In genomic region chr7:80783688-80784327, GRCh38 we compare ENCODE assay signal across 17 cellular contexts.
DNase-seq lines count a peak whose midpoint lies in the region; ATAC-seq and TF ChIP-seq lines count a peak whose summit lies in the region.
"Had no signal": no experiment of that assay in that cellular context is flagged by ENCODE, and none has a peak within 500 bp of the region (broad histone marks: within the 10 kb centered on the region; RNA-seq: fewer than 3 reads in every experiment).

No MANE protein-coding gene starts in this region.

- no peak overlapping the region for H3K4me3 Mint-ChIP-seq in CD8-positive, alpha-beta memory T cell
- H3K4me3 Mint-ChIP-seq: activated T-cell treated with anti-CD3 and anti-CD28 coated beads, Interleukin-2, amount 50 U/mL, for 72 hours; GM23338 had no signal

- H3K27ac ChIP-seq in heart right ventricle (peak overlapping the region in 6 of 10 donors; percentile 19 to 67 (median 46)), brain microvascular endothelial cell (peak overlapping the region; percentile 45), muscle layer of duodenum (ENCODE audit: low read length) (peak overlapping the region; percentile 33), uterus (peak overlapping the region; percentile 2 to 35)
- H3K27ac ChIP-seq in CD8-positive, alpha-beta memory T cell (ENCODE audit: low read depth, low read length) = no peak overlapping the region
- H3K27ac ChIP-seq: body of pancreas, upper lobe of left lung had no signal

- POLR2A ChIA-PET in CD8-positive, alpha-beta memory T cell (lab: Charles Lee) = no interaction called here

- peaks cover 4 to 36% (median 25%) of the 10 kb centered on the region in 9 donors for H3K4me1 ChIP-seq in heart right ventricle
- peaks cover 16 to 51% of the 10 kb centered on the region in 2 donors for H3K4me1 ChIP-seq in muscle layer of duodenum (ENCODE audit: control insufficient read depth in 1 of 2, insufficient read depth in 2 of 2, low read length in 2 of 2)
- peaks cover 0 to 5% of the 10 kb centered on the region in 2 donors for H3K4me1 ChIP-seq in uterus
- no peaks in the 10 kb centered on the region for H3K4me1 ChIP-seq in CD8-positive, alpha-beta memory T cell (ENCODE audit: insufficient read depth, low read length)
- H3K4me1 ChIP-seq: body of pancreas had no signal

- H3K27me3 Mint-ChIP-seq in CD8-positive, alpha-beta memory T cell = no peaks in the 10 kb centered on the region

- H3K27me3 ChIP-seq in heart right ventricle = no peaks in the 10 kb centered on the region
- no peaks in the 10 kb centered on the region for H3K27me3 ChIP-seq in brain microvascular endothelial cell (replicated peaks)
- no peaks in the 10 kb centered on the region for H3K27me3 ChIP-seq in muscle layer of duodenum (ENCODE audit: low read depth, low read length)
- no peaks in the 10 kb centered on the region for H3K27me3 ChIP-seq in uterus
- H3K27me3 ChIP-seq in CD8-positive, alpha-beta memory T cell (ENCODE audit: insufficient read depth, low read length, poor library complexity, severe bottlenecking) = no peaks in the 10 kb centered on the region
- H3K27me3 ChIP-seq: body of pancreas, upper lobe of left lung had no signal

- no peaks in the 10 kb centered on the region for H3K36me3 Mint-ChIP-seq in CD8-positive, alpha-beta memory T cell

- DNase-seq in heart right ventricle = no peak
- no peak for DNase-seq in left cardiac atrium
- DNase-seq in brain microvascular endothelial cell = peak; percentile 19
- DNase-seq in uterus = no peak
- no peak for DNase-seq in CD8-positive, alpha-beta memory T cell
- DNase-seq in stimulated activated CD4-positive, alpha-beta T cell treated with anti-CD3 and anti-CD28 coated beads, Interleukin-2, amount 100 ng/mL, for 24 hours = no peak
- no peak for DNase-seq in activated T-cell treated with anti-CD3 and anti-CD28 coated beads, Interleukin-2, amount 50 U/mL, for 48 hours
- DNase-seq: ACHN; activated T-cell treated with anti-CD3 and anti-CD28 coated beads, Interleukin-2, amount 50 U/mL, for 72 hours; body of pancreas; Calu3; NCI-H1436 treated with DMSO at 0.1 percent for 48 hours; upper lobe of left lung had no signal

- H3K9me3 Mint-ChIP-seq in CD8-positive, alpha-beta memory T cell = peaks cover 3 to 17% (median 11%) of the 10 kb centered on the region in 5 donors
- H3K9me3 Mint-ChIP-seq: GM23338 had no signal

- ATAC-seq in heart right ventricle = no peak
- no peak for ATAC-seq in left cardiac atrium
- ATAC-seq: activated T-cell treated with anti-CD3 and anti-CD28 coated beads, Interleukin-2, amount 50 U/mL, for 72 hours; body of pancreas; GM12878; GM23338 had no signal

- WGBS in heart right ventricle, 2 donors = 33 to 41% methylated on average over 2 of the region's 2 CpGs

- no peak for TF ChIP-seq CTCF in heart right ventricle (IDR thresholded peaks at IDR 0.05)
- TF ChIP-seq CTCF in brain microvascular endothelial cell (IDR thresholded peaks at IDR 0.05; ENCODE audit: low read depth, low read length, missing control alignments) = no peak
- no peak for TF ChIP-seq CTCF in uterus (IDR thresholded peaks at IDR 0.05)

- no peak overlapping the region for H3K27ac Mint-ChIP-seq in CD8-positive, alpha-beta memory T cell
- H3K27ac Mint-ChIP-seq: activated T-cell treated with anti-CD3 and anti-CD28 coated beads, Interleukin-2, amount 50 U/mL, for 72 hours; GM23338 had no signal

- CTCF ChIA-PET in CD8-positive, alpha-beta memory T cell (lab: Charles Lee) = no interaction called here

- peaks cover 0 to 1% (median 0%) of the 10 kb centered on the region in 9 donors for H3K36me3 ChIP-seq in heart right ventricle
- H3K36me3 ChIP-seq in brain microvascular endothelial cell (replicated peaks) = no peaks in the 10 kb centered on the region
- peaks cover 0 to 6% of the 10 kb centered on the region in 2 donors for H3K36me3 ChIP-seq in muscle layer of duodenum (ENCODE audit: control insufficient read depth in 1 of 2, insufficient read depth in 2 of 2, low read length in 2 of 2)
- H3K36me3 ChIP-seq in uterus = no peaks in the 10 kb centered on the region
- no peaks in the 10 kb centered on the region for H3K36me3 ChIP-seq in CD8-positive, alpha-beta memory T cell (ENCODE audit: insufficient read depth, low read length)
- H3K36me3 ChIP-seq: upper lobe of left lung had no signal

- intact Hi-C loops in heart right ventricle (cut with DNase I) (loop anchor here in 4 of 10 donors (10.0 kb wide), 1 partner anchor 131 kb away; the partner anchor contains the start of gene SEMA3C (in 4 of the 4)), left cardiac atrium (cut with DNase I) (no loop called here), uterus (cut with DNase I; ENCODE audit: low total_unique reads) (no loop called here)

- H3K4me1 Mint-ChIP-seq in CD8-positive, alpha-beta memory T cell = no peaks in the 10 kb centered on the region

- TF ChIP-seq POLR2A in uterus (IDR thresholded peaks at IDR 0.05) = no peak

- H3K9me3 ChIP-seq in heart right ventricle (no peaks in the 10 kb centered on the region), muscle layer of duodenum (ENCODE audit: control insufficient read depth in 1 of 2, low read length in 2 of 2) (no peaks in the 10 kb centered on the region), uterus (no peaks in the 10 kb centered on the region)
- no peaks in the 10 kb centered on the region for H3K9me3 ChIP-seq in CD8-positive, alpha-beta memory T cell (ENCODE audit: low read length)
- H3K9me3 ChIP-seq: body of pancreas, upper lobe of left lung had no signal

- H3K4me3 ChIP-seq in heart right ventricle (peak overlapping the region in 1 of 10 donors; percentile 16), brain microvascular endothelial cell (ENCODE audit: low read depth, low read length) (no peak overlapping the region), muscle layer of duodenum (ENCODE audit: low read depth in 1 of 2, low read length in 2 of 2) (no peak overlapping the region), uterus (no peak overlapping the region)
- H3K4me3 ChIP-seq in CD8-positive, alpha-beta memory T cell (ENCODE audit: low read length) = no peak overlapping the region
- H3K4me3 ChIP-seq: body of pancreas, GM12878, GM23338, skin epidermis, upper lobe of left lung had no signal

- in situ Hi-C loops in brain microvascular endothelial cell (cut with HindIII; ENCODE audit: low pct_ligation_motif_present, low sequenced_read_pairs) = no loop called here
